ENCODE assay signal across 8 cellular contexts in the genomic region with DNA sequence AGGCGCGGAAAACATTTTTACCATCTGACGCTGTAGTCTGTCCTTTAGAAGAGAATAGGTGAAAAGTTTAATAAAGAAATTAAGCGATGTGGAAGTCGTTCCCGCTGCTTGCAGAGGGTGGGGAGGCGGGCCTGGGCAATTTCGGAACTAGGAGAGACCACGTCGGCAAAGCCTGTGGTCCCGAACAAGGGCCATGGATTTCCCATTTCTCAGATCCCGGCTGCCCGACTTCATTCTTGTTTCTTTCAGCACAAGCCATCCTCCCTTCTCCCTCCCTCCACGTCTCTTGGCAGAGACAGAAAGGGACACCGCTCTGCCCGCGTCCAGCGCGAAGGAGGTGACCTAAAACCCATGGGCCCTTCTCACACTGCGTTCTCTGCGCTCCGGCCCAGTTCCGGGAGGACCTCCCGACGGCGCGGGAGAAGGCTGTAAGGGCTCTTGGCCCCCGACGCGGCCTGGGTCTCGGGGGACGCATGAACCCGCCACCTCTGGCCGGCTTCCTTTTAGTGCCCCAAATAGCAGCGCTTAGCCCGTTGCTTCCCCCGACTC. TPM values are rescaled to one million over a fixed set of nuclear protein-coding genes. Genes with fewer than 3 reads are reported as not detected.
A peak's percentile ranks its signal among the peaks of the same experiment; 100 is the strongest.
DNase-seq lines count a peak whose midpoint lies in the region; ATAC-seq and TF ChIP-seq lines count a peak whose summit lies in the region.

No MANE protein-coding gene starts in this region.

- no TSS peak for BruUV-seq in Calu3 (replicated peaks; lab: Mats Ljungman, UMichigan)

- H2BK12ac ChIP-seq in trophoblast cell (ENCODE audit: low read length), result peak overlapping the region; percentile 72

- H2BK5ac ChIP-seq in trophoblast cell (ENCODE audit: low read depth, low read length, poor library complexity), result peak overlapping the region; percentile 18

- ATAC-seq in activated B cell treated with CpG ODN at 0.5 μM for 24 hours (ENCODE audit: low read depth), result no peak

- H3K79me1 ChIP-seq in trophoblast cell (ENCODE audit: low read length), result peaks cover 45% of the 10 kb centered on the region

- peak overlapping the region; percentile 80 for H2AFZ ChIP-seq in trophoblast cell (ENCODE audit: insufficient read depth, low read length, poor library complexity)

- H3K27ac ChIP-seq in trophoblast cell (ENCODE audit: low read depth, low read length), result no peak overlapping the region

- H3K18ac ChIP-seq in trophoblast cell (ENCODE audit: low read length), result peak overlapping the region; percentile 53

- no peak for DNase-seq in Calu3
- DNase-seq in activated B cell treated with CpG ODN at 0.5 μM for 24 hours, result peak; percentile 45
- peak; percentile 7 for DNase-seq in fibroblast of villous mesenchyme (ENCODE audit: low read depth)
- DNase-seq in trophoblast cell, result no peak
- no peak for DNase-seq in Ammon's horn (ENCODE audit: low spot score)
- no peak for DNase-seq in DMS153 treated with DMSO at 0.1 percent for 48 hours (lab: John Stamatoyannopoulos, UW; ENCODE audit: unreplicated experiment)
- DNase-seq in cerebellar cortex (ENCODE audit: low spot score), result no peak
- no peak for DNase-seq in CD1c-positive myeloid dendritic cell (ENCODE audit: extremely low spot score)

- no peak overlapping the region for H3K23ac ChIP-seq in trophoblast cell (ENCODE audit: low read length)

- H3K27ac Mint-ChIP-seq in Calu3 (ENCODE audit: unreplicated experiment) (peak overlapping the region; percentile 73), activated B cell treated with CpG ODN at 0.5 μM for 24 hours (peak overlapping the region; percentile 85)

- no peaks in the 10 kb centered on the region for H3K9me3 ChIP-seq in trophoblast cell (ENCODE audit: insufficient read depth, low read depth, low read length)

- CTCF ChIA-PET in Calu3 (lab: Charles Lee), result interaction anchor here (0.7 kb wide), 1 partner anchor 7 kb away, joined by 3 read pairs; no protein-coding TSS in a partner anchor
- CTCF ChIA-PET in activated B cell treated with CpG ODN at 0.5 μM for 24 hours (lab: Charles Lee), result interaction anchor here (0.9 kb wide), 1 partner anchor 56 kb away, joined by 3 read pairs; no protein-coding TSS in a partner anchor

- POLR2A ChIA-PET in activated B cell treated with CpG ODN at 0.5 μM for 24 hours (lab: Charles Lee), result interaction anchor here (0.7 to 2.0 kb wide), 3 partner anchors 39 to 90 kb away, joined by 3 to 15 read pairs (median 5); no protein-coding TSS in a partner anchor

- peak overlapping the region; percentile 18 for H4K8ac ChIP-seq in trophoblast cell (ENCODE audit: low read depth, low read length)

- peak overlapping the region; percentile 52 for H3K14ac ChIP-seq in trophoblast cell (ENCODE audit: low read length)

- H3K4me1 Mint-ChIP-seq in Calu3 (ENCODE audit: low read depth, unreplicated experiment) (peaks cover 27% of the 10 kb centered on the region), activated B cell treated with CpG ODN at 0.5 μM for 24 hours (peaks cover 43% of the 10 kb centered on the region)

- H2BK120ac ChIP-seq in trophoblast cell (ENCODE audit: insufficient read depth, low read length, poor library complexity), result peak overlapping the region; percentile 57

- H3K4me3 Mint-ChIP-seq in Calu3 (ENCODE audit: low read depth, unreplicated experiment) (peak overlapping the region; percentile 98), activated B cell treated with CpG ODN at 0.5 μM for 24 hours (peak overlapping the region; percentile 86)

- peak overlapping the region; percentile 44 for H4K91ac ChIP-seq in trophoblast cell (ENCODE audit: low read depth, low read length)

- peaks cover 13% of the 10 kb centered on the region for H3K27me3 ChIP-seq in trophoblast cell (ENCODE audit: insufficient read depth, low read length)

- H3K36me3 ChIP-seq in trophoblast cell (ENCODE audit: control insufficient read depth in 1 of 2, insufficient read depth in 2 of 2, low read length in 2 of 2), result peaks cover 0 to 5% of the 10 kb centered on the region in 2 experiments

- H3K27me3 Mint-ChIP-seq in Calu3 (ENCODE audit: unreplicated experiment), result peaks cover 39% of the 10 kb centered on the region
- H3K27me3 Mint-ChIP-seq in activated B cell treated with CpG ODN at 0.5 μM for 24 hours, result peaks cover 13% of the 10 kb centered on the region

- H3K4me1 ChIP-seq in trophoblast cell (ENCODE audit: control insufficient read depth in 1 of 2, insufficient read depth in 2 of 2, low read length in 2 of 2), result peaks cover 13 to 27% of the 10 kb centered on the region in 2 experiments

- H2AK5ac ChIP-seq in trophoblast cell (ENCODE audit: low read length), result peak overlapping the region; percentile 7

- no peak overlapping the region for H4K12ac ChIP-seq in trophoblast cell (ENCODE audit: low read depth, low read length)

- peaks cover 68% of the 10 kb centered on the region for H3K36me3 Mint-ChIP-seq in Calu3 (ENCODE audit: insufficient read depth, unreplicated experiment)
- peaks cover 23% of the 10 kb centered on the region for H3K36me3 Mint-ChIP-seq in activated B cell treated with CpG ODN at 0.5 μM for 24 hours (ENCODE audit: low read depth)

- WGBS in trophoblast cell (ENCODE audit: extremely low coverage, insufficient coverage, insufficient read length), result no CpG with 5 or more reads among the region's 37 CpGs

- H3K4me3 ChIP-seq in fibroblast of villous mesenchyme (ENCODE audit: low read depth, low read length), result peak overlapping the region; percentile 57
- peak overlapping the region; percentile 50 for H3K4me3 ChIP-seq in trophoblast cell (ENCODE audit: low read depth, low read length)

- H3K9ac ChIP-seq in trophoblast cell (ENCODE audit: low read length), result peak overlapping the region; percentile 13

- no peaks in the 10 kb centered on the region for H3K9me3 Mint-ChIP-seq in Calu3 (ENCODE audit: low read depth, unreplicated experiment)
- H3K9me3 Mint-ChIP-seq in activated B cell treated with CpG ODN at 0.5 μM for 24 hours, result no peaks in the 10 kb centered on the region

- intact Hi-C loops in Calu3 (cut with micrococcal nuclease; ENCODE audit: unreplicated experiment), result loop anchor here (5.0 to 10.0 kb wide), 3 partner anchors 86 to 584 kb away; no protein-coding TSS in a partner anchor
- intact Hi-C loops in activated B cell treated with CpG ODN at 0.5 μM for 24 hours (cut with micrococcal nuclease), result loop anchor here (5.0 kb wide), 2 partner anchors 261 to 339 kb away; no protein-coding TSS in a partner anchor

- no peak for TF ChIP-seq CTCF in Calu3 (IDR thresholded peaks at IDR 0.05; ENCODE audit: unreplicated experiment)
- TF ChIP-seq CTCF in activated B cell treated with CpG ODN at 0.5 μM for 24 hours (IDR thresholded peaks at IDR 0.05), result no peak
- TF ChIP-seq CTCF in fibroblast of villous mesenchyme (IDR thresholded peaks at IDR 0.05; ENCODE audit: insufficient read depth, low read depth, low read length), result no peak

- H3K79me2 ChIP-seq in trophoblast cell (ENCODE audit: control insufficient read depth, insufficient read depth, low read length, poor library complexity), result peaks cover 30% of the 10 kb centered on the region

- peak overlapping the region; percentile 57 for H3K4ac ChIP-seq in trophoblast cell (ENCODE audit: low read depth, low read length)

- peak overlapping the region; percentile 95 for H3K4me2 ChIP-seq in trophoblast cell (ENCODE audit: low read length)

RNA-seq across cellular contexts. Expression of gene BCL2L11, which starts 2.2 kb away (rescaled TPM):
- 17.6 and 18.4 TPM in 2 replicates for total RNA-seq in Calu3 (2022)
- total RNA-seq in activated B cell treated with CpG ODN at 0.5 μM for 24 hours, result 205 and 221 TPM in 2 replicates
- 0.86 and 1.6 TPM in 2 replicates for total RNA-seq in fibroblast of villous mesenchyme
- polyA plus RNA-seq in trophoblast cell (2013), result 29.4 and 31.9 TPM in 2 replicates

Comparison
In these comparisons a context has a peak if more than half of its experiments do, and no peak if none do; other contexts are left out.
1. DNase-seq: peak in activated B cell treated with CpG ODN at 0.5 μM for 24 hours (single experiment) and fibroblast of villous mesenchyme (single experiment); none in Calu3 (single experiment), trophoblast cell (0 of 2), Ammon's horn (single experiment), DMS153 treated with DMSO at 0.1 percent for 48 hours (single experiment), cerebellar cortex (single experiment) and CD1c-positive myeloid dendritic cell (single experiment).
2. RNA of gene BCL2L11, which starts 2.2 kb away (total RNA-seq): 205 to 221 TPM in activated B cell treated with CpG ODN at 0.5 μM for 24 hours; 17.6 to 18.4 TPM in Calu3 and 0.86 to 1.6 TPM in fibroblast of villous mesenchyme; every median in the first group is over 10 times any median in the second.